ENCODE assay signal across 19 cellular contexts in the genomic region with DNA sequence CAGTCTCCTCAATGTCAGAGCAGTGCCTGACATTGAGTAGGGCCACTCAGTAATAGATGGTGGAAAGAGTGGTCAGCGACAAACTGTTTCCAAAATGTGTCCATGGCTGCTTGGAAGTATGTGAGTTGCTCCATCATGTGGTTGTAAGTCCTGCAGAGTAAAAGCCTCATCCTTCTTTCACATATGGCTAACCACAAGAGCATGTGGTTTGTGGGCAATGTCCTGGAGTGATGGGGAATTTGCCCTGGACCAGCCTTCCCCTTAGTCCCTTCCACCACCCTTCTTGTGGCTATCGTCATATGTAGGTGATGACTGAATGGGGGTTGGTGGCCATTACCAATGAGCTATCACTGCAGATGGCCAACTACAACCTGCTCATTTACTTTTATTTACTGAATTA.
"Had no signal": no experiment of that assay in that cellular context is flagged by ENCODE, and none has a peak within 500 bp of the region (broad histone marks: within the 10 kb centered on the region; RNA-seq: fewer than 3 reads in every experiment).

No MANE protein-coding gene starts in this region.

- H3K27ac Mint-ChIP-seq: activated naive CD4-positive, alpha-beta T cell treated with anti-CD3 and anti-CD28 coated beads, Interleukin-2, amount 50 U/mL, for 72 hours; activated T-helper 17 cell treated with anti-CD3 and anti-CD28 coated beads, Interleukin-2, amount 50 U/mL, for 72 hours; naive thymus-derived CD4-positive, alpha-beta T cell; stimulated activated memory B cell treated with anti-CD40 and anti-IgM and Interleukin-4, amounts not matched to agents 10 μg/mL and 1 μg/mL and 100 μg/mL, for 72 hours had no signal

- DNase-seq: activated CD4-positive, alpha-beta T cell treated with anti-CD3 and anti-CD28 coated beads, Interleukin-2, amount 50 U/mL, for 1 hour; activated CD4-positive, CD25-positive, alpha-beta regulatory T cell treated with anti-CD3 and anti-CD28 coated beads, Interleukin-2, amount 50 U/mL, for 72 hours; activated T-cell treated with anti-CD3 and anti-CD28 coated beads, Interleukin-2, amount 50 U/mL, for 1 hour; adrenal gland; body of pancreas; dermis blood vessel endothelial cell; effector CD8-positive, alpha-beta T cell; erythroblast; foreskin fibroblast; lower lobe of right lung; naive thymus-derived CD4-positive, alpha-beta T cell; stimulated activated CD4-positive, alpha-beta T cell treated with anti-CD3 and anti-CD28 coated beads, Interleukin-15, amount 100 ng/mL, for 24 hours; stomach; T-helper 2 cell; WERI-Rb-1 had no signal

- H3K4me3 Mint-ChIP-seq: activated T-helper 17 cell treated with anti-CD3 and anti-CD28 coated beads, Interleukin-2, amount 50 U/mL, for 72 hours; naive thymus-derived CD4-positive, alpha-beta T cell; neural crest cell; stimulated activated memory B cell treated with anti-CD40 and anti-IgM and Interleukin-4, amounts not matched to agents 10 μg/mL and 1 μg/mL and 100 μg/mL, for 72 hours had no signal

- H3K4me1 Mint-ChIP-seq: activated T-helper 17 cell treated with anti-CD3 and anti-CD28 coated beads, Interleukin-2, amount 50 U/mL, for 72 hours had no signal

- H3K36me3 Mint-ChIP-seq: activated naive CD4-positive, alpha-beta T cell treated with anti-CD3 and anti-CD28 coated beads, Interleukin-2, amount 50 U/mL, for 72 hours; naive thymus-derived CD4-positive, alpha-beta T cell; stimulated activated memory B cell treated with anti-CD40 and anti-IgM and Interleukin-4, amounts not matched to agents 10 μg/mL and 1 μg/mL and 100 μg/mL, for 72 hours had no signal

- H3K9me3 Mint-ChIP-seq: activated naive CD4-positive, alpha-beta T cell treated with anti-CD3 and anti-CD28 coated beads, Interleukin-2, amount 50 U/mL, for 72 hours; activated T-helper 17 cell treated with anti-CD3 and anti-CD28 coated beads, Interleukin-2, amount 50 U/mL, for 72 hours; naive thymus-derived CD4-positive, alpha-beta T cell; neural crest cell; stimulated activated memory B cell treated with anti-CD40 and anti-IgM and Interleukin-4, amounts not matched to agents 10 μg/mL and 1 μg/mL and 100 μg/mL, for 72 hours had no signal
